24 cellular contexts compared by ENCODE assay signal in genomic region chr16:54140057-54140787, GRCh38.
DNase-seq lines count a peak whose midpoint lies in the region; ATAC-seq, FAIRE-seq and TF ChIP-seq lines count a peak whose summit lies in the region.
"Had no signal": no experiment of that assay in that cellular context is flagged by ENCODE, and none has a peak within 500 bp of the region (broad histone marks: within the 10 kb centered on the region; RNA-seq: fewer than 3 reads in every experiment).

No MANE protein-coding gene starts in this region.

- H3K36me3 ChIP-seq in H1 (ENCODE audit: control insufficient read depth in 2 of 4, insufficient read depth in 4 of 4, low read length in 3 of 4) (no peaks in the 10 kb centered on the region), smooth muscle cell (ENCODE audit: low read depth) (no peaks in the 10 kb centered on the region)
- H3K36me3 ChIP-seq: HAP-1, heart right ventricle had no signal

- no peak overlapping the region for H3K27ac ChIP-seq in H1 (ENCODE audit: low read depth, low read length)
- H3K27ac ChIP-seq in smooth muscle cell (ENCODE audit: low read depth): no peak overlapping the region
- H3K27ac ChIP-seq: body of pancreas, dorsolateral prefrontal cortex, heart right ventricle had no signal

- no peak overlapping the region for H3K27ac Mint-ChIP-seq in activated CD4-positive, alpha-beta T cell treated with anti-CD3 and anti-CD28 coated beads, Interleukin-2, amount 10 ng/mL, durations not matched to agents 7 days and 5 days
- H3K27ac Mint-ChIP-seq: activated naive CD4-positive, alpha-beta T cell treated with anti-CD3 and anti-CD28 coated beads, Interleukin-2, amount 50 U/mL, for 72 hours; CD4-positive, CD25-positive, alpha-beta regulatory T cell; memory B cell; nephron; type B pancreatic cell had no signal

- no peak overlapping the region for H4K5ac ChIP-seq in H1 (ENCODE audit: insufficient read length, low read depth, low read length)

- H3K27me3 Mint-ChIP-seq in activated CD4-positive, alpha-beta T cell treated with anti-CD3 and anti-CD28 coated beads, Interleukin-2, amount 10 ng/mL, durations not matched to agents 7 days and 5 days: peaks cover 11% of the 10 kb centered on the region

- no peak overlapping the region for H3K4me3 Mint-ChIP-seq in activated CD4-positive, alpha-beta T cell treated with anti-CD3 and anti-CD28 coated beads, Interleukin-2, amount 10 ng/mL, durations not matched to agents 7 days and 5 days
- H3K4me3 Mint-ChIP-seq: memory B cell, nephron, type B pancreatic cell had no signal

- 0 out of 7 replicates have a peak, but pooled peaks cover 0 to 2% (median 0%) of the 10 kb centered on the region in 4 experiments for H3K4me1 ChIP-seq in H1 (replicated peaks in 1 of 4; ENCODE audit: control insufficient read depth in 3 of 4, insufficient read depth in 4 of 4, low read length in 3 of 4)
- no peaks in the 10 kb centered on the region for H3K4me1 ChIP-seq in smooth muscle cell (ENCODE audit: low read depth)
- H3K4me1 ChIP-seq: HAP-1 had no signal

- no peak overlapping the region for H3K9ac ChIP-seq in H1 (replicated peaks in 1 of 4; ENCODE audit: extremely low read depth in 1 of 4, low read depth in 3 of 4, low read length in 3 of 4)
- H3K9ac ChIP-seq in smooth muscle cell (ENCODE audit: low read depth): no peak overlapping the region

- no peak for TF ChIP-seq POLR2A in H1 (IDR thresholded peaks at IDR 0.05; ENCODE audit: control extremely low read depth in 1 of 2, low read depth in 2 of 2, low read length in 2 of 2)

- no peak overlapping the region for H3K4ac ChIP-seq in H1 (replicated peaks; ENCODE audit: insufficient read length, low read depth, low read length)

- H3K23me2 ChIP-seq in H1 (ENCODE audit: low read depth, low read length): no peaks in the 10 kb centered on the region

- no peak for TF ChIP-seq EP300 in H1 (IDR thresholded peaks at IDR 0.05; ENCODE audit: borderline replicate concordance in 1 of 2, low read depth in 2 of 2, low read length in 2 of 2)

- H2BK5ac ChIP-seq in H1 (ENCODE audit: low read depth, low read length): no peak overlapping the region

- POLR2A ChIA-PET in H1 (lab: Charles Lee; ENCODE audit: partially characterized antibody): no interaction called here
- POLR2A ChIA-PET in activated CD4-positive, alpha-beta T cell treated with anti-CD3 and anti-CD28 coated beads, Interleukin-2, amount 10 ng/mL, durations not matched to agents 7 days and 5 days (lab: Charles Lee): no interaction called here

- H3K9me3 ChIP-seq in H1 (ENCODE audit: insufficient read depth in 2 of 2, low read depth in 1 of 2, low read length in 1 of 2): no peaks in the 10 kb centered on the region
- no peaks in the 10 kb centered on the region for H3K9me3 ChIP-seq in smooth muscle cell (replicated peaks; ENCODE audit: low read depth)
- H3K9me3 ChIP-seq: body of pancreas, HAP-1 had no signal

- H3K36me3 Mint-ChIP-seq in activated CD4-positive, alpha-beta T cell treated with anti-CD3 and anti-CD28 coated beads, Interleukin-2, amount 10 ng/mL, durations not matched to agents 7 days and 5 days (ENCODE audit: low read depth): no peaks in the 10 kb centered on the region
- H3K36me3 Mint-ChIP-seq: activated naive CD4-positive, alpha-beta T cell treated with anti-CD3 and anti-CD28 coated beads, Interleukin-2, amount 50 U/mL, for 72 hours; CD4-positive, CD25-positive, alpha-beta regulatory T cell; memory B cell; type B pancreatic cell had no signal

- TF ChIP-seq CTCF in H1 (IDR thresholded peaks at IDR 0.05; ENCODE audit: control extremely low read depth in 1 of 3, insufficient read depth in 1 of 3, low read depth in 1 of 3, low read length in 3 of 3): no peak
- TF ChIP-seq CTCF in smooth muscle cell (IDR thresholded peaks at IDR 0.05; ENCODE audit: borderline replicate concordance, insufficient read depth, poor library complexity, severe bottlenecking): peak; percentile 6

- no peak for ATAC-seq in GM18511 (IDR thresholded peaks at IDR 0.05; ENCODE audit: unreplicated experiment)
- ATAC-seq: activated naive CD4-positive, alpha-beta T cell treated with anti-CD3 and anti-CD28 coated beads, Interleukin-2, amount 50 U/mL, for 72 hours; body of pancreas; heart right ventricle; stimulated activated naive CD8-positive, alpha-beta T cell treated with anti-CD3 and anti-CD28 coated beads, Interleukin-15, Interleukin-2, amounts not matched to agents 100 U/mL and 50 U/mL, for 24 hours had no signal

- CTCF ChIA-PET in H1 (lab: Charles Lee; ENCODE audit: partially characterized antibody): interaction anchor here (0.6 to 1.5 kb wide), 5 partner anchors 10 to 85 kb away, joined by 3 read pairs; no protein-coding TSS in a partner anchor
- CTCF ChIA-PET in activated CD4-positive, alpha-beta T cell treated with anti-CD3 and anti-CD28 coated beads, Interleukin-2, amount 10 ng/mL, durations not matched to agents 7 days and 5 days (lab: Charles Lee): no interaction called here

- H2BK12ac ChIP-seq in H1 (ENCODE audit: low read depth, low read length): no peak overlapping the region

- H2AFZ ChIP-seq in H1 (ENCODE audit: low read length) (no peak overlapping the region), smooth muscle cell (ENCODE audit: low read depth) (no peak overlapping the region)

- H3F3A ChIP-seq in smooth muscle cell (ENCODE audit: low read depth): no peaks in the 10 kb centered on the region

- no peak overlapping the region for H3K56ac ChIP-seq in H1 (replicated peaks; ENCODE audit: insufficient read length, low read depth, low read length)

- H3K79me2 ChIP-seq in H1 (ENCODE audit: control insufficient read depth in 1 of 2, insufficient read depth in 2 of 2, low read length in 2 of 2) (no peaks in the 10 kb centered on the region), smooth muscle cell (ENCODE audit: low read depth) (no peaks in the 10 kb centered on the region)

- H3K27me3 ChIP-seq in H1 (replicated peaks in 1 of 4; ENCODE audit: control insufficient read depth in 3 of 4, extremely low read depth in 1 of 4, insufficient read depth in 3 of 4, low read length in 3 of 4) (no peaks in the 10 kb centered on the region), smooth muscle cell (ENCODE audit: low read depth) (no peaks in the 10 kb centered on the region)
- H3K27me3 ChIP-seq: body of pancreas, heart right ventricle had no signal

- no peak overlapping the region for H3K14ac ChIP-seq in H1 (ENCODE audit: insufficient read length)

- H4K8ac ChIP-seq in H1 (ENCODE audit: extremely low read depth, insufficient read depth, low read length): no peak overlapping the region

- H2BK20ac ChIP-seq in H1 (ENCODE audit: low read length): no peak overlapping the region

- H3K9me3 Mint-ChIP-seq in activated CD4-positive, alpha-beta T cell treated with anti-CD3 and anti-CD28 coated beads, Interleukin-2, amount 10 ng/mL, durations not matched to agents 7 days and 5 days: no peaks in the 10 kb centered on the region
- H3K9me3 Mint-ChIP-seq: type B pancreatic cell had no signal

- H3K4me2 ChIP-seq in H1 (ENCODE audit: insufficient read depth in 1 of 2, low read depth in 2 of 2, low read length in 2 of 2) (no peak overlapping the region), smooth muscle cell (no peak overlapping the region)

- no peaks in the 10 kb centered on the region for H4K20me1 ChIP-seq in H1 (replicated peaks in 1 of 2; ENCODE audit: control insufficient read depth in 1 of 2, insufficient read depth in 2 of 2, low read length in 2 of 2)
- H4K20me1 ChIP-seq in smooth muscle cell (ENCODE audit: low read depth): no peaks in the 10 kb centered on the region

- peak; percentile 50 for FAIRE-seq in H1 (lab: Jason Lieb, UNC)
- FAIRE-seq: kidney had no signal

- H4K91ac ChIP-seq in H1 (replicated peaks; ENCODE audit: insufficient read length, low read length): no peak overlapping the region

- no peaks in the 10 kb centered on the region for H3K79me1 ChIP-seq in H1 (ENCODE audit: low read depth, low read length)

- no peak overlapping the region for H2AK5ac ChIP-seq in H1 (ENCODE audit: low read depth, low read length)

- 81% methylated on average over 4 of the region's 4 CpGs; no CpG with 5 or more reads in 1 of the 2 experiments for WGBS in H1 (ENCODE audit: extremely low coverage in 1 of 2, insufficient coverage in 1 of 2, insufficient read length in 1 of 2, insufficient replicate concordance in 2 of 2, low coverage in 1 of 2, low lambda C conversion rate in 2 of 2, missing lambda C conversion rate in 1 of 2), 2 experiments
- WGBS in smooth muscle cell (ENCODE audit: low lambda C conversion rate): 75% methylated on average over 4 of the region's 4 CpGs

- H3K23ac ChIP-seq in H1 (ENCODE audit: insufficient read length): no peak overlapping the region

- DNase-seq in NCI-H82 (lab: John Stamatoyannopoulos, UW) (peak; percentile 31), NCI-H82 treated with DMSO at 0.1 percent for 48 hours (lab: John Stamatoyannopoulos, UW; ENCODE audit: unreplicated experiment) (no peak), OCI-M1 (lab: John Stamatoyannopoulos, UW) (peak; percentile 12), H1 (ENCODE audit: low read depth in 1 of 2, low spot score in 2 of 2) (no peak), smooth muscle cell (lab: John Stamatoyannopoulos, UW; ENCODE audit: unreplicated experiment) (no peak), GM19238 (ENCODE audit: insufficient read length, low spot score) (no peak)
- no peak for DNase-seq in activated CD4-positive, alpha-beta T cell treated with anti-CD3 and anti-CD28 coated beads, Interleukin-2, amount 10 ng/mL, durations not matched to agents 7 days and 5 days
- DNase-seq: 8988T; activated T-cell treated with anti-CD3 and anti-CD28 coated beads, Interleukin-2, amount 50 U/mL, for 1 hour; CD4-positive, CD25-positive, alpha-beta regulatory T cell; dorsolateral prefrontal cortex; heart right ventricle; kidney; NCI-H1930; NCI-H446 treated with DMSO at 0.1 percent for 48 hours; SIG-M5; stimulated activated naive CD8-positive, alpha-beta T cell treated with anti-CD3 and anti-CD28 coated beads, Interleukin-15, Interleukin-2, amounts not matched to agents 100 U/mL and 50 U/mL, for 24 hours had no signal

- no peak overlapping the region for H2BK120ac ChIP-seq in H1 (replicated peaks; ENCODE audit: low read depth, low read length)

- no peak for TF ChIP-seq RAD21 in H1 (IDR thresholded peaks at IDR 0.05 in 1 of 2, conservative IDR thresholded peaks at IDR 0.05 in 1 of 2; ENCODE audit: low read depth in 2 of 2, low read length in 2 of 2)

- H3K4me3 ChIP-seq in H1 (ENCODE audit: extremely low read depth in 1 of 4, insufficient read depth in 2 of 4, low read depth in 3 of 4, low read length in 4 of 4): no peak overlapping the region
- H3K4me3 ChIP-seq in smooth muscle cell: no peak overlapping the region
- H3K4me3 ChIP-seq: body of pancreas, dorsolateral prefrontal cortex, HAP-1, heart right ventricle had no signal

- no peaks in the 10 kb centered on the region for H3K4me1 Mint-ChIP-seq in activated CD4-positive, alpha-beta T cell treated with anti-CD3 and anti-CD28 coated beads, Interleukin-2, amount 10 ng/mL, durations not matched to agents 7 days and 5 days
- H3K4me1 Mint-ChIP-seq: memory B cell had no signal

- no peak overlapping the region for H3K18ac ChIP-seq in H1 (ENCODE audit: extremely low read depth, low read length)

- no peak overlapping the region for H2BK15ac ChIP-seq in H1 (ENCODE audit: low read length)

TF ChIP-seq in H1, 55 proteins besides CTCF, POLR2A, EP300 and RAD21 (continues in another document):
- TF ChIP-seq TBP (IDR thresholded peaks at IDR 0.05; ENCODE audit: low read depth, low read length) (no peak), TEAD4 (IDR thresholded peaks at IDR 0.05; ENCODE audit: low read depth, low read length) (no peak), MAFK (IDR thresholded peaks at IDR 0.05; ENCODE audit: low read depth, low read length) (no peak)

Comparison
In these comparisons a context has a peak if more than half of its experiments do, and no peak if none do; other contexts are left out.
1. DNase-seq: peak in NCI-H82 (single experiment) and OCI-M1 (single experiment); none in NCI-H82 treated with DMSO at 0.1 percent for 48 hours (single experiment), H1 (0 of 2), smooth muscle cell (single experiment), GM19238 (single experiment) and activated CD4-positive, alpha-beta T cell treated with anti-CD3 and anti-CD28 coated beads, Interleukin-2, amount 10 ng/mL, durations not matched to agents 7 days and 5 days (single experiment).